In genomic region chr4:8406887-8407286, GRCh38 we compare ENCODE assay signal across 7 cellular contexts. TPM values are rescaled to one million over a fixed set of nuclear protein-coding genes. Genes with fewer than 3 reads are reported as not detected.
A peak's percentile ranks its signal among the peaks of the same experiment; 100 is the strongest.
DNase-seq lines count a peak whose midpoint lies in the region; ATAC-seq, FAIRE-seq and TF ChIP-seq lines count a peak whose summit lies in the region.
"Not testable (repeated sequence)": the region's sequence is repeated elsewhere in the genome, so short reads cannot be mapped to it uniquely, and the experiment has no call there.

No MANE protein-coding gene starts in this region.

- not testable (repeated sequence) for H3K9me3 ChIP-seq in astrocyte (ENCODE audit: insufficient read depth, low read depth, low read length); esophagus squamous epithelium; HepG2 (ENCODE audit: low read length); psoas muscle

- not testable (repeated sequence) for H3K27me3 Mint-ChIP-seq in astrocyte (ENCODE audit: low read depth, unreplicated experiment)

- BruUV-seq in HepG2 (replicated peaks; lab: Mats Ljungman, UMichigan): not testable (repeated sequence)

- FAIRE-seq in astrocyte (lab: Jason Lieb, UNC); HepG2 (lab: Jason Lieb, UNC): not testable (repeated sequence)

- TF ChIP-seq EP300 in HepG2 (IDR thresholded peaks at IDR 0.05; ENCODE audit: low read depth in 2 of 2, low read length in 2 of 2); HepG2 (CRISPR knock-in tag; IDR thresholded peaks at IDR 0.05; ENCODE audit: borderline replicate concordance): not testable (repeated sequence)

- not testable (repeated sequence) for H3K9me3 Mint-ChIP-seq in astrocyte (ENCODE audit: unreplicated experiment)

- not testable (repeated sequence) for H3K4me1 ChIP-seq in astrocyte (ENCODE audit: insufficient read depth, low read length); HepG2 (ENCODE audit: insufficient read depth, low read length)
- H3K4me1 ChIP-seq in esophagus squamous epithelium (peaks cover 11 to 44% (median 20%) of the 10 kb centered on the region in 3 donors), psoas muscle (peaks cover 11% of the 10 kb centered on the region)

- TF ChIP-seq RAD21 in HepG2 (CRISPR knock-in tag; IDR thresholded peaks at IDR 0.05): not testable (repeated sequence)

- H4K20me1 ChIP-seq in astrocyte (ENCODE audit: insufficient read depth, low read length): peaks cover 52% of the 10 kb centered on the region
- not testable (repeated sequence) for H4K20me1 ChIP-seq in HepG2 (ENCODE audit: insufficient read depth, low read length)

- TF ChIP-seq CTCF in GM06990 (IDR thresholded peaks at IDR 0.05; ENCODE audit: insufficient read depth, low read length, poor library complexity, severe bottlenecking) (peak; percentile 24), LNCaP clone FGC (IDR thresholded peaks at IDR 0.05; ENCODE audit: control insufficient read depth, extremely low read depth, insufficient read depth) (peak; percentile 41), astrocyte (IDR thresholded peaks at IDR 0.05; ENCODE audit: insufficient read depth, low read depth, low read length) (peak; percentile 24), esophagus squamous epithelium (IDR thresholded peaks at IDR 0.05) (peak in 5 of 6 experiments; percentile 27 to 62 (median 46)), HepG2 (CRISPR knock-in tag; IDR thresholded peaks at IDR 0.05) (peak; percentile 46; the same call in 1 of the 2 replicates), psoas muscle (IDR thresholded peaks at IDR 0.05) (peak; percentile 48)

- ATAC-seq in HepG2, psoas muscle: not testable (repeated sequence)

- WGBS in esophagus squamous epithelium, 2 donors: 61 to 79% methylated on average over 7 of the region's 7 CpGs
- 95% methylated on average over 7 of the region's 7 CpGs for WGBS in HepG2 (ENCODE audit: low lambda C conversion rate)
- WGBS in psoas muscle, 3 donors: 53 to 63% (median 55%) methylated on average over 7 of the region's 7 CpGs

- not testable (repeated sequence) for H3K4me3 ChIP-seq in GM06990 (replicated peaks; ENCODE audit: low read depth, low read length); LNCaP clone FGC (ENCODE audit: low read depth, low read length); astrocyte (ENCODE audit: insufficient read depth, low read depth, low read length); esophagus squamous epithelium; HepG2 (replicated peaks in 1 of 3; ENCODE audit: insufficient read depth in 1 of 3, low read depth in 2 of 3, low read length in 3 of 3); psoas muscle

- H3K36me3 Mint-ChIP-seq in astrocyte (ENCODE audit: low read depth, unreplicated experiment): peaks cover 41% of the 10 kb centered on the region

- not testable (repeated sequence) for H3K79me2 ChIP-seq in astrocyte (ENCODE audit: insufficient read depth, low read length); HepG2 (ENCODE audit: insufficient read depth, low read length)

- H3K36me3 ChIP-seq in GM06990 (ENCODE audit: control insufficient read depth, insufficient read depth, low read length) (peaks cover 11% of the 10 kb centered on the region), esophagus squamous epithelium (peaks cover 0 to 93% (median 7%) of the 10 kb centered on the region in 3 donors), psoas muscle (ENCODE audit: insufficient read depth in 1 of 2, low read depth in 1 of 2) (peaks cover 0 to 68% of the 10 kb centered on the region in 2 donors)
- not testable (repeated sequence) for H3K36me3 ChIP-seq in astrocyte (ENCODE audit: insufficient read depth, low read length); HepG2 (replicated peaks in 1 of 2; ENCODE audit: control insufficient read depth in 1 of 2, insufficient read depth in 2 of 2, low read length in 2 of 2)

- not testable (repeated sequence) for H3K4me3 Mint-ChIP-seq in astrocyte (ENCODE audit: unreplicated experiment)

- not testable (repeated sequence) for H3K4me1 Mint-ChIP-seq in astrocyte (ENCODE audit: low read depth, unreplicated experiment)

- CTCF ChIA-PET in HepG2 (lab: Yijun Ruan, JAX; ENCODE audit: low intra/inter-chr PET ratio, low total read pairs): interaction anchor here (1.1 kb wide), 1 partner anchor 140 kb away, joined by 3 read pairs; no protein-coding TSS in a partner anchor

- not testable (repeated sequence) for H3K4me2 ChIP-seq in astrocyte (ENCODE audit: low read length); HepG2 (ENCODE audit: low read depth, low read length)

- in situ Hi-C loops in HepG2 (cut with HindIII; ENCODE audit: extremely low pct_ligation_motif_present, low pct_unique_long_range_greater_than_20kb): loop anchor here (10.0 kb wide), 1 partner anchor 242 kb away; no protein-coding TSS in a partner anchor

- H3K27ac Mint-ChIP-seq in astrocyte (ENCODE audit: unreplicated experiment): not testable (repeated sequence)

- not testable (repeated sequence) for TF ChIP-seq POLR2A in esophagus squamous epithelium (IDR thresholded peaks at IDR 0.05); HepG2 (IDR thresholded peaks at IDR 0.05; ENCODE audit: insufficient read depth in 1 of 2, low read depth in 2 of 2, low read length in 2 of 2)

- H3K27me3 ChIP-seq in GM06990 (replicated peaks; ENCODE audit: control insufficient read depth, insufficient read depth, low read length); astrocyte (ENCODE audit: insufficient read depth, low read length); esophagus squamous epithelium; HepG2 (ENCODE audit: control insufficient read depth in 1 of 2, insufficient read depth in 2 of 2, low read length in 2 of 2); psoas muscle (ENCODE audit: insufficient read depth in 3 of 3, low read length in 2 of 3): not testable (repeated sequence)

- H2AFZ ChIP-seq in astrocyte (ENCODE audit: low read depth, low read length); HepG2 (ENCODE audit: low read length): not testable (repeated sequence)

- H3K27ac ChIP-seq in astrocyte (ENCODE audit: low read depth, low read length); esophagus squamous epithelium; HepG2 (ENCODE audit: extremely low read length, insufficient read depth, low read length); psoas muscle: not testable (repeated sequence)

- H3K9ac ChIP-seq in astrocyte (ENCODE audit: low read length); HepG2 (ENCODE audit: insufficient read depth, low read depth, low read length): not testable (repeated sequence)

- DNase-seq in GM06990 (ENCODE audit: extremely low read depth, insufficient read length); LNCaP clone FGC (ENCODE audit: low read depth); astrocyte (ENCODE audit: low read depth); esophagus squamous epithelium (lab: John Stamatoyannopoulos, UW); HepG2 (ENCODE audit: low spot score): not testable (repeated sequence)
- DNase-seq in T1000 (lab: John Stamatoyannopoulos, UW): peak; percentile 62
- peak; percentile 62 to 81 for DNase-seq in psoas muscle

- POLR2A ChIA-PET in HepG2 (lab: Yijun Ruan, JAX): not testable (repeated sequence)

- intact Hi-C loops in esophagus squamous epithelium (cut with DNase I); HepG2 (cut with micrococcal nuclease; ENCODE audit: unreplicated experiment); psoas muscle (cut with DNase I): not testable (repeated sequence)

RNA-seq across cellular contexts. Expression of gene ACOX3, which starts 33.6 kb away (rescaled TPM):
- total RNA-seq in astrocyte (45.6 and 54.6 TPM in 2 replicates), esophagus squamous epithelium (10 to 100 TPM; 42.3 to 86.2 (median 50.3) TPM), HepG2 (2016; rRNA removed; fragmentation: Illumina TruSeq; extraction: Trizol) (17.0 and 17.8 TPM in 2 replicates), psoas muscle (10 to 100 TPM; 10.3 to 18.8 (median 12.6) TPM)
- total RNA-seq in HepG2 (2016; cell fraction: cytosol; rRNA removed; fragmentation: Illumina TruSeq; extraction: Trizol; ENCODE audit: low read depth): 1.8 and 2.6 TPM in 2 replicates
- total RNA-seq in HepG2 (2016; cell fraction: insoluble cytoplasmic fraction; rRNA removed; fragmentation: Illumina TruSeq; extraction: Trizol): 17.4 and 17.6 TPM in 2 replicates
- 3.3 and 3.5 TPM in 2 replicates for total RNA-seq in HepG2 (2016; cell fraction: membrane; rRNA removed; fragmentation: Illumina TruSeq; extraction: Trizol)
- total RNA-seq in HepG2 (2016; cell fraction: nucleus; rRNA removed; fragmentation: Illumina TruSeq; extraction: Trizol): 11.7 and 13.5 TPM in 2 replicates
- polyA plus RNA-seq in HepG2 (2011; rRNA removed) (4.2 and 5.8 TPM in 2 replicates), psoas muscle (10 to 100 TPM in 1 of 3 donors, 1 to 10 TPM in 2; 5.6 to 10.8 (median 8.1) TPM)
- polyA plus RNA-seq in HepG2 (2011; cell fraction: cytosol; rRNA removed): 4.2 and 5.6 TPM in 2 replicates
- polyA plus RNA-seq in HepG2 (2011; cell fraction: nucleus; rRNA removed): 14.4 TPM in 2 replicates
- 9.4 and 11.1 TPM in 2 replicates for polyA plus RNA-seq in HepG2 (2012)
- polyA plus RNA-seq in HepG2 (2016; cell fraction: cytosol; fragmentation: Illumina TruSeq; extraction: Trizol; ENCODE audit: low read depth): 0.98 and 1.3 TPM in 2 replicates
- polyA plus RNA-seq in HepG2 (2016; cell fraction: insoluble cytoplasmic fraction; fragmentation: Illumina TruSeq; extraction: Trizol; ENCODE audit: low read depth): 12.5 and 15.9 TPM in 2 replicates
- polyA plus RNA-seq in HepG2 (2016; cell fraction: membrane; fragmentation: Illumina TruSeq; extraction: Trizol; ENCODE audit: low read depth): 1.2 and 1.9 TPM in 2 replicates
- polyA plus RNA-seq in HepG2 (2016; cell fraction: nucleus; fragmentation: Illumina TruSeq; extraction: Trizol; ENCODE audit: insufficient read depth, low read depth): 12.6 and 13.3 TPM in 2 replicates
- 3.1 and 10.1 TPM in 2 replicates for polyA minus RNA-seq in HepG2 (2011; rRNA and poly(A)+ RNA removed; ENCODE audit: low replicate concordance)
- 4.0 and 5.3 TPM in 2 replicates for polyA minus RNA-seq in HepG2 (2011; cell fraction: cytosol; rRNA and poly(A)+ RNA removed)
- polyA minus RNA-seq in HepG2 (2011; cell fraction: nucleus; rRNA and poly(A)+ RNA removed): 8.6 and 9.6 TPM in 2 replicates

RNA-seq across cellular contexts. Expression of gene TRMT44, which starts 33.7 kb away (rescaled TPM):
- 12.2 and 18.0 TPM in 2 replicates for total RNA-seq in astrocyte
- total RNA-seq in esophagus squamous epithelium: 10 to 100 TPM; 26.8 to 31.7 (median 28.8) TPM
- 6.5 and 8.6 TPM in 2 replicates for total RNA-seq in HepG2 (2016; rRNA removed; fragmentation: Illumina TruSeq; extraction: Trizol)
- 1.1 TPM in 2 replicates for total RNA-seq in HepG2 (2016; cell fraction: cytosol; rRNA removed; fragmentation: Illumina TruSeq; extraction: Trizol; ENCODE audit: low read depth)
- 5.5 and 9.7 TPM in 2 replicates for total RNA-seq in HepG2 (2016; cell fraction: insoluble cytoplasmic fraction; rRNA removed; fragmentation: Illumina TruSeq; extraction: Trizol)
- total RNA-seq in HepG2 (2016; cell fraction: membrane; rRNA removed; fragmentation: Illumina TruSeq; extraction: Trizol): 2.7 and 2.8 TPM in 2 replicates
- 16.9 and 20.1 TPM in 2 replicates for total RNA-seq in HepG2 (2016; cell fraction: nucleus; rRNA removed; fragmentation: Illumina TruSeq; extraction: Trizol)
- 5.8 and 6.9 TPM in 2 replicates for polyA plus RNA-seq in HepG2 (2011; rRNA removed)
- 3.1 and 4.4 TPM in 2 replicates for polyA plus RNA-seq in HepG2 (2011; cell fraction: cytosol; rRNA removed)
- 24.7 and 30.2 TPM in 2 replicates for polyA plus RNA-seq in HepG2 (2011; cell fraction: nucleus; rRNA removed)
- polyA plus RNA-seq in HepG2 (2012): 5.0 and 5.9 TPM in 2 replicates
- 0.79 and 1.0 TPM in 2 replicates for polyA plus RNA-seq in HepG2 (2016; cell fraction: cytosol; fragmentation: Illumina TruSeq; extraction: Trizol; ENCODE audit: low read depth)
- polyA plus RNA-seq in HepG2 (2016; cell fraction: insoluble cytoplasmic fraction; fragmentation: Illumina TruSeq; extraction: Trizol; ENCODE audit: low read depth): 4.4 and 6.5 TPM in 2 replicates
- polyA plus RNA-seq in HepG2 (2016; cell fraction: membrane; fragmentation: Illumina TruSeq; extraction: Trizol; ENCODE audit: low read depth): 1.4 TPM in 2 replicates
- 15.4 and 17.7 TPM in 2 replicates for polyA plus RNA-seq in HepG2 (2016; cell fraction: nucleus; fragmentation: Illumina TruSeq; extraction: Trizol; ENCODE audit: insufficient read depth, low read depth)
- polyA minus RNA-seq in HepG2 (2011; rRNA and poly(A)+ RNA removed; ENCODE audit: low replicate concordance): 15.4 and 22.2 TPM in 2 replicates
- polyA minus RNA-seq in HepG2 (2011; cell fraction: cytosol; rRNA and poly(A)+ RNA removed): 4.7 and 5.7 TPM in 2 replicates
- polyA minus RNA-seq in HepG2 (2011; cell fraction: nucleus; rRNA and poly(A)+ RNA removed): 38.8 and 41.1 TPM in 2 replicates
- total RNA-seq in psoas muscle: 1 to 10 TPM; 5.4 to 9.1 (median 6.8) TPM
- 1 to 10 TPM; 3.4 to 5.0 (median 3.6) TPM for polyA plus RNA-seq in psoas muscle
